ENCODE assay signal across 8 cellular contexts in the genomic region with DNA sequence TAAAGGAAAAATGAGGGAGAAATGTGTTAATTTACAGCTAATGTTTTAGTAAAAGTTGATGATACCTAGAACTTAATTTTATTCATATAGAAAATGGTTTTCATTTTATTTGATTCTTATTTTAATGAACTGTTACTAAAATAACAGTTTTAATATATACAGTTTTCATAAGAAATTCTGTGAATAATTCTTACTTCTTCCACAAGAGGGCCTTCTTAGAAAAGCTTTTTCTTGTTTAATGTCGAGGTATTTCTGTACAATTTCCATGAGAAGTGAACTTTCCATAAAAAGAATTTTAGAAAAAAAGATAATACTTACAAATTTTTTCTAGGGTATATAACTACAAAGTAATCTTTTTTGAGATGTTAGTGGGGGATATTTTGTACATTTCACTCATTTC.
DNase-seq lines count a peak whose midpoint lies in the region; ATAC-seq and TF ChIP-seq lines count a peak whose summit lies in the region.

No MANE protein-coding gene starts in this region.

- POLR2A ChIA-PET in RWPE1 (lab: Yijun Ruan, JAX; ENCODE audit: low non-redundant PET), result no interaction called here
- POLR2A ChIA-PET in WTC11 (lab: Charles Lee), result no interaction called here

- 0 to 2% methylated on average over 1 of the region's 1 CpG for WGBS in transverse colon (ENCODE audit: low coverage in 1 of 2), 2 donors

- no peak overlapping the region for H3K4me3 Mint-ChIP-seq in WTC11

- peaks cover 0 to 4% (median 0%) of the 10 kb centered on the region in 4 donors for H3K36me3 ChIP-seq in transverse colon

- H3K9me3 ChIP-seq in transverse colon, result no peaks in the 10 kb centered on the region

- 0 out of 2 replicates have a peak, but pooled peaks cover 3% of the 10 kb centered on the region for H3K4me1 Mint-ChIP-seq in WTC11

- H3K4me3 ChIP-seq in transverse colon, result no peak overlapping the region

- peaks cover 25% of the 10 kb centered on the region for H3K36me3 Mint-ChIP-seq in WTC11

- no peak overlapping the region for H3K27ac Mint-ChIP-seq in WTC11

- H3K9me3 Mint-ChIP-seq in WTC11, result peaks cover 3% of the 10 kb centered on the region; the same call in 1 of the 2 replicates

- DNase-seq in SKM-1 (lab: John Stamatoyannopoulos, UW; ENCODE audit: unreplicated experiment) (peak; percentile 5), SKM-1 treated with dmso at 0.1 percent for 144 hours (lab: John Stamatoyannopoulos, UW; ENCODE audit: unreplicated experiment) (no peak), RWPE1 (ENCODE audit: low spot score) (peak; percentile 17), globus pallidus (ENCODE audit: low spot score) (peak; percentile 42), transverse colon (no peak), amygdala (lab: John Stamatoyannopoulos, UW) (no peak), WTC11 (ENCODE audit: low spot score) (no peak)

- no peaks in the 10 kb centered on the region for H3K27me3 ChIP-seq in transverse colon

- CTCF ChIA-PET in RWPE1 (lab: Yijun Ruan, JAX), result interaction anchor here (0.6 to 2.2 kb wide), 12 partner anchors 22 to 306 kb away, joined by 3 to 23 read pairs (median 3); no protein-coding TSS in a partner anchor
- CTCF ChIA-PET in WTC11 (lab: Charles Lee), result interaction anchor here (0.8 to 2.8 kb wide), 7 partner anchors 78 to 291 kb away, joined by 3 to 32 read pairs (median 4); no protein-coding TSS in a partner anchor

- no peak overlapping the region for H3K27ac ChIP-seq in RWPE1
- no peak overlapping the region for H3K27ac ChIP-seq in transverse colon

- peaks cover 0 to 3% (median 0%) of the 10 kb centered on the region in 4 donors for H3K4me1 ChIP-seq in transverse colon

- ATAC-seq in HG02642 (IDR thresholded peaks at IDR 0.05; ENCODE audit: poor library complexity, unreplicated experiment), result no peak
- no peak for ATAC-seq in WTC11

- in situ Hi-C loops in transverse colon (cut with MboI; ENCODE audit: low pct_ligation_motif_present in 1 of 4, low pct_unique_long_range_greater_than_20kb in 1 of 4, low sequenced_read_pairs in 3 of 4), result loop anchor here (10.0 kb wide), 3 partner anchors 64 to 264 kb away; no protein-coding TSS in a partner anchor

- intact Hi-C loops in transverse colon (cut with DNase I; ENCODE audit: low total_unique reads), result no loop called here

- no peak for TF ChIP-seq POLR2A in transverse colon (IDR thresholded peaks at IDR 0.05)

- TF ChIP-seq CTCF in RWPE1 (conservative IDR thresholded peaks at IDR 0.05; ENCODE audit: low read depth) (peak; percentile 65), transverse colon (IDR thresholded peaks at IDR 0.05) (peak; percentile 53 to 77 (median 60)), WTC11 (IDR thresholded peaks at IDR 0.05) (no peak)

- no peak for TF ChIP-seq EP300 in transverse colon (IDR thresholded peaks at IDR 0.05; ENCODE audit: low read depth)

- no peaks in the 10 kb centered on the region for H3K27me3 Mint-ChIP-seq in WTC11 (ENCODE audit: low read depth)

TF ChIP-seq in WTC11, 78 proteins besides CTCF, POLR2A, EP300 and RAD21:
- TF ChIP-seq ZNF416 (CRISPR knock-in tag; IDR thresholded peaks at IDR 0.05) (no peak), CBFB (CRISPR knock-in tag; IDR thresholded peaks at IDR 0.05; ENCODE audit: low read depth) (no peak), ZNF317 (CRISPR knock-in tag; IDR thresholded peaks at IDR 0.05; ENCODE audit: borderline replicate concordance, low read depth) (no peak), HMGA2 (CRISPR knock-in tag; IDR thresholded peaks at IDR 0.05) (no peak), ATF1 (CRISPR knock-in tag; IDR thresholded peaks at IDR 0.05) (no peak), ELF4 (CRISPR knock-in tag; IDR thresholded peaks at IDR 0.05; ENCODE audit: low read depth) (no peak), NFE2L1 (CRISPR knock-in tag; IDR thresholded peaks at IDR 0.05) (no peak), ESRRA (CRISPR knock-in tag; IDR thresholded peaks at IDR 0.05; ENCODE audit: borderline replicate concordance) (no peak), PRRX2 (CRISPR knock-in tag; IDR thresholded peaks at IDR 0.05) (no peak), KAT7 (CRISPR knock-in tag; IDR thresholded peaks at IDR 0.05; ENCODE audit: borderline replicate concordance) (no peak), ZNF396 (CRISPR knock-in tag; IDR thresholded peaks at IDR 0.05; ENCODE audit: borderline replicate concordance) (no peak)
- TF ChIP-seq, protein P1, sequence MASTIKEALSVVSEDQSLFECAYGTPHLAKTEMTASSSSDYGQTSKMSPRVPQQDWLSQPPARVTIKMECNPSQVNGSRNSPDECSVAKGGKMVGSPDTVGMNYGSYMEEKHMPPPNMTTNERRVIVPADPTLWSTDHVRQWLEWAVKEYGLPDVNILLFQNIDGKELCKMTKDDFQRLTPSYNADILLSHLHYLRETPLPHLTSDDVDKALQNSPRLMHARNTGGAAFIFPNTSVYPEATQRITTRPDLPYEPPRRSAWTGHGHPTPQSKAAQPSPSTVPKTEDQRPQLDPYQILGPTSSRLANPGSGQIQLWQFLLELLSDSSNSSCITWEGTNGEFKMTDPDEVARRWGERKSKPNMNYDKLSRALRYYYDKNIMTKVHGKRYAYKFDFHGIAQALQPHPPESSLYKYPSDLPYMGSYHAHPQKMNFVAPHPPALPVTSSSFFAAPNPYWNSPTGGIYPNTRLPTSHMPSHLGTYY (CRISPR knock-in tag; IDR thresholded peaks at IDR 0.05), result no peak

Comparison
In these comparisons a context has a peak if more than half of its experiments do, and no peak if none do; other contexts are left out.
1. DNase-seq: peak in SKM-1 (single experiment), RWPE1 (single experiment) and globus pallidus (single experiment); none in SKM-1 treated with dmso at 0.1 percent for 144 hours (single experiment), transverse colon (single experiment), amygdala (0 of 56) and WTC11 (single experiment).